In the genomic region with DNA sequence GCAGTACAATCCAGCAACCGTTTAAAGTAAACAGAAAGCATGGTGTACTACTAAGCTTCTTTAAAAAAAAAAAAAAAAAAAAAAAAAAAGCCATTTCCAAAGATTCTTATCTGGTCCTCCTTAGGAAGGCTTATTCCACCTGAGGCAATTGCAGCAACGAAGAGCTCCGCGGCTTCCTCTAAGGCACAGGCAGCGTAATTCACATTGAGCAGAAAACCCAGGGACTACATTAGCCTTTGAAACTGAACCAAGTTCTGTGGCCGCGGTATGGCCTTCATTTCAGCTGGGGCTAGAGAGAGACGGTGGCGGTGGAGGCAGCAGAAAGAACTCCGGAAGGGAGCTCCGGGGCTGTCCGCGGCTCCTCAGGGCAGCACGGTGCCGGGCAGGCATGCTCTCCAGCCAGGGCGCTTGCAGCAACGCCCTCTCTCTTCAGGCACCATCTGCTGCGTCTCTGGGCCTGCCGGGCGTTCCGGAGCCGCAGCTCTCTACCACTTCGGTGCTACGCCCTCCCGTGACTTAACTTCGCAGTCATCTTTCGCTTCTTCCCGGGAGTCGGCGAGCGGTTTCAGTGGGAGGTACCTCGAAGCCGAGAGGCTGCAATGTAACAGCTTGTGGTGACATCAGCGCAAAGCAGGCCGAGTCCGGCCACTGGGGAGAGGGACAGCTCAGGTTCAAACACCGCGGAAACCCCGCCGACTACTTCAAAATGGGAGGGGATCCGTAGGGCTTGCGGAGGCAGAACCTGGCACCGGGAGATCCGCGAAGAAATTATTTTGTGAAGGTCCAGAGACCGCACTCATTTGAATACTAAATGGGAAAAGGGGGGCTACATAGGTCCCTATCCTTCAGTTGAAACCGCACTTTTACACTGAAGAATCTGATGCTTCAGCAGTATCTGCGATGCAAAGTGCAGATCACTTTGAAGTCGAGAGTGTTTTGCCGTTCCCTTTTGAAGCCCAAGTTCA, we compare ENCODE assay signal across 1 cellular context.
TF ChIP-seq lines count a peak whose summit lies in the region.

No MANE protein-coding gene starts in this region.

TF ChIP-seq in GM12878, 131 proteins besides CTCF, POLR2A, EP300 and RAD21 (continued from another document and continues in another):
- TF ChIP-seq REST (IDR thresholded peaks at IDR 0.05; ENCODE audit: low read depth, low read length), result no peak; the same call in 1 of the 2 replicates
- no peak for TF ChIP-seq ZNF274 (IDR thresholded peaks at IDR 0.05; ENCODE audit: insufficient read depth, insufficient read length)
- no peak for TF ChIP-seq NFXL1 (IDR thresholded peaks at IDR 0.05; ENCODE audit: borderline replicate concordance)
- no peak for TF ChIP-seq PAX5 (IDR thresholded peaks at IDR 0.05; ENCODE audit: borderline replicate concordance, low read depth, low read length)
- peak; percentile 74 for TF ChIP-seq RELB (IDR thresholded peaks at IDR 0.05; ENCODE audit: low read depth)
- peak; percentile 71 to 81 for TF ChIP-seq IKZF2 (IDR thresholded peaks at IDR 0.05)
- no peak; the same call in 1 of the 2 replicates for TF ChIP-seq GATAD2B (conservative IDR thresholded peaks at IDR 0.05; ENCODE audit: low read depth)
- 0 out of 2 replicates have a peak, but pooled peaks have one; percentile 40 for TF ChIP-seq BCL11A (IDR thresholded peaks at IDR 0.05; ENCODE audit: low read depth, low read length)
- TF ChIP-seq SIN3A (IDR thresholded peaks at IDR 0.05; ENCODE audit: low read depth, low read length), result peak; percentile 73; the same call in 1 of the 2 replicates
- TF ChIP-seq CBFB (IDR thresholded peaks at IDR 0.05; ENCODE audit: low read depth), result peak; percentile 18; the same call in 1 of the 2 replicates
- TF ChIP-seq E4F1 (IDR thresholded peaks at IDR 0.05; ENCODE audit: borderline replicate concordance, partially characterized antibody), result no peak
- TF ChIP-seq NR2F1 (conservative IDR thresholded peaks at IDR 0.05), result peak; percentile 38; the same call in 1 of the 2 replicates
- TF ChIP-seq, protein P1, sequence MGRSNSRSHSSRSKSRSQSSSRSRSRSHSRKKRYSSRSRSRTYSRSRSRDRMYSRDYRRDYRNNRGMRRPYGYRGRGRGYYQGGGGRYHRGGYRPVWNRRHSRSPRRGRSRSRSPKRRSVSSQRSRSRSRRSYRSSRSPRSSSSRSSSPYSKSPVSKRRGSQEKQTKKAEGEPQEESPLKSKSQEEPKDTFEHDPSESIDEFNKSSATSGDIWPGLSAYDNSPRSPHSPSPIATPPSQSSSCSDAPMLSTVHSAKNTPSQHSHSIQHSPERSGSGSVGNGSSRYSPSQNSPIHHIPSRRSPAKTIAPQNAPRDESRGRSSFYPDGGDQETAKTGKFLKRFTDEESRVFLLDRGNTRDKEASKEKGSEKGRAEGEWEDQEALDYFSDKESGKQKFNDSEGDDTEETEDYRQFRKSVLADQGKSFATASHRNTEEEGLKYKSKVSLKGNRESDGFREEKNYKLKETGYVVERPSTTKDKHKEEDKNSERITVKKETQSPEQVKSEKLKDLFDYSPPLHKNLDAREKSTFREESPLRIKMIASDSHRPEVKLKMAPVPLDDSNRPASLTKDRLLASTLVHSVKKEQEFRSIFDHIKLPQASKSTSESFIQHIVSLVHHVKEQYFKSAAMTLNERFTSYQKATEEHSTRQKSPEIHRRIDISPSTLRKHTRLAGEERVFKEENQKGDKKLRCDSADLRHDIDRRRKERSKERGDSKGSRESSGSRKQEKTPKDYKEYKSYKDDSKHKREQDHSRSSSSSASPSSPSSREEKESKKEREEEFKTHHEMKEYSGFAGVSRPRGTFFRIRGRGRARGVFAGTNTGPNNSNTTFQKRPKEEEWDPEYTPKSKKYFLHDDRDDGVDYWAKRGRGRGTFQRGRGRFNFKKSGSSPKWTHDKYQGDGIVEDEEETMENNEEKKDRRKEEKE (IDR thresholded peaks at IDR 0.05), result no peak
- no peak for TF ChIP-seq MEF2A (IDR thresholded peaks at IDR 0.05; ENCODE audit: insufficient read depth, low read depth, low read length)
- TF ChIP-seq ZBTB33 (IDR thresholded peaks at IDR 0.05), result no peak
- TF ChIP-seq SRF (IDR thresholded peaks at IDR 0.05; ENCODE audit: low read depth in 2 of 2, low read length in 2 of 2), result 0 out of 4 replicates have a peak, but pooled peaks of 1 of the 2 experiments have one; percentile 20
- 0 out of 2 replicates have a peak, but pooled peaks have one; percentile 48 for TF ChIP-seq RB1 (IDR thresholded peaks at IDR 0.05; ENCODE audit: borderline replicate concordance)
- TF ChIP-seq JUNB (IDR thresholded peaks at IDR 0.05), result no peak
- TF ChIP-seq, protein P2, sequence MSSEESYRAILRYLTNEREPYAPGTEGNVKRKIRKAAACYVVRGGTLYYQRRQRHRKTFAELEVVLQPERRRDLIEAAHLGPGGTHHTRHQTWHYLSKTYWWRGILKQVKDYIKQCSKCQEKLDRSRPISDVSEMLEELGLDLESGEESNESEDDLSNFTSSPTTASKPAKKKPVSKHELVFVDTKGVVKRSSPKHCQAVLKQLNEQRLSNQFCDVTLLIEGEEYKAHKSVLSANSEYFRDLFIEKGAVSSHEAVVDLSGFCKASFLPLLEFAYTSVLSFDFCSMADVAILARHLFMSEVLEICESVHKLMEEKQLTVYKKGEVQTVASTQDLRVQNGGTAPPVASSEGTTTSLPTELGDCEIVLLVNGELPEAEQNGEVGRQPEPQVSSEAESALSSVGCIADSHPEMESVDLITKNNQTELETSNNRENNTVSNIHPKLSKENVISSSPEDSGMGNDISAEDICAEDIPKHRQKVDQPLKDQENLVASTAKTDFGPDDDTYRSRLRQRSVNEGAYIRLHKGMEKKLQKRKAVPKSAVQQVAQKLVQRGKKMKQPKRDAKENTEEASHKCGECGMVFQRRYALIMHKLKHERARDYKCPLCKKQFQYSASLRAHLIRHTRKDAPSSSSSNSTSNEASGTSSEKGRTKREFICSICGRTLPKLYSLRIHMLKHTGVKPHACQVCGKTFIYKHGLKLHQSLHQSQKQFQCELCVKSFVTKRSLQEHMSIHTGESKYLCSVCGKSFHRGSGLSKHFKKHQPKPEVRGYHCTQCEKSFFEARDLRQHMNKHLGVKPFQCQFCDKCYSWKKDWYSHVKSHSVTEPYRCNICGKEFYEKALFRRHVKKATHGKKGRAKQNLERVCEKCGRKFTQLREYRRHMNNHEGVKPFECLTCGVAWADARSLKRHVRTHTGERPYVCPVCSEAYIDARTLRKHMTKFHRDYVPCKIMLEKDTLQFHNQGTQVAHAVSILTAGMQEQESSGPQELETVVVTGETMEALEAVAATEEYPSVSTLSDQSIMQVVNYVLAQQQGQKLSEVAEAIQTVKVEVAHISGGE (CRISPR knock-in tag; IDR thresholded peaks at IDR 0.05), result no peak
- TF ChIP-seq KLF5 (IDR thresholded peaks at IDR 0.05; ENCODE audit: partially characterized antibody), result peak; percentile 28
- peak; percentile 93 for TF ChIP-seq ATF7 (IDR thresholded peaks at IDR 0.05; ENCODE audit: low read depth)
- TF ChIP-seq CREM (IDR thresholded peaks at IDR 0.05; ENCODE audit: low read depth), result peak; percentile 74
- no peak for TF ChIP-seq ETV6 (conservative IDR thresholded peaks at IDR 0.05 in 1 of 2, IDR thresholded peaks at IDR 0.05 in 1 of 2; ENCODE audit: borderline replicate concordance in 1 of 2, low read depth in 1 of 2)
- peak; percentile 87 for TF ChIP-seq CREB1 (IDR thresholded peaks at IDR 0.05; ENCODE audit: low read depth)
- no peak for TF ChIP-seq NR2C2 (IDR thresholded peaks at IDR 0.05; ENCODE audit: borderline replicate concordance, control insufficient read depth, insufficient read length, low read depth)
- TF ChIP-seq TCF7 (IDR thresholded peaks at IDR 0.05; ENCODE audit: borderline replicate concordance), result no peak
- TF ChIP-seq PRDM15 (CRISPR knock-in tag; IDR thresholded peaks at IDR 0.05), result no peak
- no peak for TF ChIP-seq ATF3 (IDR thresholded peaks at IDR 0.05; ENCODE audit: borderline replicate concordance, extremely low read depth, low read depth, low read length)
- no peak; the same call in 1 of the 2 replicates for TF ChIP-seq ZBED1 (IDR thresholded peaks at IDR 0.05; ENCODE audit: borderline replicate concordance)
- TF ChIP-seq NRF1 (conservative IDR thresholded peaks at IDR 0.05; ENCODE audit: low read depth, low read length), result no peak
